Comparison of ENCODE assay signal across 8 cellular contexts in genomic region chr1:174964261-174964984, GRCh38. TPM values are rescaled to one million over a fixed set of nuclear protein-coding genes. Genes with fewer than 3 reads are reported as not detected.
DNase-seq lines count a peak whose midpoint lies in the region; ATAC-seq and TF ChIP-seq lines count a peak whose summit lies in the region.

No MANE protein-coding gene starts in this region.

- peaks cover 47% of the 10 kb centered on the region for H3K4me1 Mint-ChIP-seq in T-helper 1 cell treated with Interleukin-12 subunit alpha and Interleukin-12 subunit beta and Interleukin-4 antibody, amounts not matched to agents 30 μg/mL and 1 μg/mL, for 36 hours (ENCODE audit: low read depth)

- peak; percentile 85 for DNase-seq in NCI-H2107 treated with DMSO at 0.1 percent for 48 hours (lab: John Stamatoyannopoulos, UW; ENCODE audit: unreplicated experiment)
- DNase-seq in NCI-H2107 (lab: John Stamatoyannopoulos, UW) = no peak
- DNase-seq in fibroblast of pulmonary artery (ENCODE audit: low read depth) = peak; percentile 62
- DNase-seq in spleen = no peak
- no peak for DNase-seq in foreskin fibroblast
- no peak for DNase-seq in cortex of kidney (lab: John Stamatoyannopoulos, UW)

- H3K27ac Mint-ChIP-seq in T-helper 1 cell treated with Interleukin-12 subunit alpha and Interleukin-12 subunit beta and Interleukin-4 antibody, amounts not matched to agents 30 μg/mL and 1 μg/mL, for 36 hours = peak overlapping the region; percentile 99

- TF ChIP-seq CTCF in fibroblast of pulmonary artery (IDR thresholded peaks at IDR 0.05; ENCODE audit: low read length, missing control alignments) = no peak
- TF ChIP-seq CTCF in spleen (IDR thresholded peaks at IDR 0.05 in 8 of 11, conservative IDR thresholded peaks at IDR 0.05 in 3 of 11) = no peak
- no peak for TF ChIP-seq CTCF in foreskin fibroblast (IDR thresholded peaks at IDR 0.05; ENCODE audit: low read depth, low read length)

- H3K27ac ChIP-seq in spleen = peak overlapping the region; percentile 67 to 91 (median 84)

- peaks cover 3% of the 10 kb centered on the region for H3K36me3 Mint-ChIP-seq in T-helper 1 cell treated with Interleukin-12 subunit alpha and Interleukin-12 subunit beta and Interleukin-4 antibody, amounts not matched to agents 30 μg/mL and 1 μg/mL, for 36 hours (ENCODE audit: low read depth)

- H3K27me3 Mint-ChIP-seq in T-helper 1 cell treated with Interleukin-12 subunit alpha and Interleukin-12 subunit beta and Interleukin-4 antibody, amounts not matched to agents 30 μg/mL and 1 μg/mL, for 36 hours (ENCODE audit: low read depth) = no peaks in the 10 kb centered on the region

- H3K9me3 ChIP-seq in spleen = no peaks in the 10 kb centered on the region

- H3K27me3 ChIP-seq in spleen (replicated peaks in 1 of 7) = no peaks in the 10 kb centered on the region

- H3K9me3 Mint-ChIP-seq in T-helper 1 cell treated with Interleukin-12 subunit alpha and Interleukin-12 subunit beta and Interleukin-4 antibody, amounts not matched to agents 30 μg/mL and 1 μg/mL, for 36 hours = no peaks in the 10 kb centered on the region

- peaks cover 0 to 3% (median 0%) of the 10 kb centered on the region in 6 donors for H3K36me3 ChIP-seq in spleen

- intact Hi-C loops in spleen (cut with DNase I; ENCODE audit: low total_unique reads) = no loop called here

- H3K4me1 ChIP-seq in spleen = peaks cover 28 to 74% (median 62%) of the 10 kb centered on the region in 6 donors

- 39 to 49% (median 43%) methylated on average over 6 of the region's 6 CpGs for WGBS in spleen, 5 donors

- H3K4me3 ChIP-seq in fibroblast of pulmonary artery (replicated peaks; ENCODE audit: low read depth, low read length) (no peak overlapping the region), spleen (peak overlapping the region in 4 of 8 donors; percentile 6 to 62 (median 20)), foreskin fibroblast (ENCODE audit: low read depth in 1 of 2, low read length in 2 of 2) (no peak overlapping the region)

- TF ChIP-seq POLR2A in spleen (IDR thresholded peaks at IDR 0.05) = no peak

- H3K4me3 Mint-ChIP-seq in T-helper 1 cell treated with Interleukin-12 subunit alpha and Interleukin-12 subunit beta and Interleukin-4 antibody, amounts not matched to agents 30 μg/mL and 1 μg/mL, for 36 hours = peak overlapping the region; percentile 92

- no peak for ATAC-seq in GM18498 (IDR thresholded peaks at IDR 0.05; ENCODE audit: unreplicated experiment)

RNA-seq across cellular contexts. Expression of gene CACYBP, which starts 35.3 kb away (rescaled TPM):
- total RNA-seq in spleen = 100 to 1,000 TPM in 1 of 7 donors, 10 to 100 TPM in 6; 45.1 to 128 (median 65.3) TPM
- polyA plus RNA-seq in spleen = 10 to 100 TPM; 32.3 to 72.3 (median 55.9) TPM

RNA-seq across cellular contexts. Expression of gene MRPS14, which starts 58.8 kb away (rescaled TPM):
- total RNA-seq in spleen = 10 to 100 TPM; 20.8 to 34.5 (median 26.8) TPM
- polyA plus RNA-seq in spleen = 10 to 100 TPM; 10.1 to 26.1 (median 25.2) TPM

Comparison
In these comparisons a context has a peak if more than half of its experiments do, and no peak if none do; other contexts are left out.
1. DNase-seq: peak in NCI-H2107 treated with DMSO at 0.1 percent for 48 hours (single experiment) and fibroblast of pulmonary artery (single experiment); none in NCI-H2107 (single experiment), spleen (single experiment), foreskin fibroblast (0 of 2) and cortex of kidney (single experiment).